ENCODE assay signal across 22 cellular contexts in genomic region chr7:90749262-90749661, GRCh38.
A peak's percentile ranks its signal among the peaks of the same experiment; 100 is the strongest.
DNase-seq lines count a peak whose midpoint lies in the region; ATAC-seq, FAIRE-seq and TF ChIP-seq lines count a peak whose summit lies in the region.
"Had no signal": no experiment of that assay in that cellular context is flagged by ENCODE, and none has a peak within 500 bp of the region (broad histone marks: within the 10 kb centered on the region; RNA-seq: fewer than 3 reads in every experiment).

No MANE protein-coding gene starts in this region.

- TF ChIP-seq CTCF in GM12878 (IDR thresholded peaks at IDR 0.05 in 2 of 3, conservative IDR thresholded peaks at IDR 0.05 in 1 of 3; ENCODE audit: control insufficient read depth in 2 of 3, extremely low read depth in 1 of 3, insufficient read depth in 1 of 3, low read depth in 3 of 3, low read length in 3 of 3) (no peak), Peyer's patch (IDR thresholded peaks at IDR 0.05) (no peak)

- no peak for TF ChIP-seq EP300 in GM12878 (IDR thresholded peaks at IDR 0.05; ENCODE audit: borderline replicate concordance in 1 of 2, control insufficient read depth in 1 of 2, low read depth in 2 of 2, low read length in 2 of 2)

- ATAC-seq in GM12878, result peak; percentile 22; the same call in 1 of the 3 replicates
- ATAC-seq: activated CD8-positive, alpha-beta T cell treated with anti-CD3 and anti-CD28 coated beads for 36 hours; body of pancreas; CD8-positive, alpha-beta T cell had no signal

- in situ Hi-C loops in GM12878 (cut with MboI), result no loop called here

- no peak overlapping the region for H3K4me2 ChIP-seq in GM12878 (ENCODE audit: control insufficient read depth, insufficient read depth)

- CTCF ChIA-PET in GM12878 (lab: Yijun Ruan, JAX), result interaction anchor here (0.8 to 7.1 kb wide), 12 partner anchors 9 to 294 kb away, joined by 3 to 183 read pairs (median 8); no protein-coding TSS in a partner anchor

- peaks cover 0 to 6% of the 10 kb centered on the region in 2 experiments; a peak in 2 of 4 replicates for H3K36me3 ChIP-seq in GM12878 (ENCODE audit: control insufficient read depth in 2 of 2, insufficient read depth in 2 of 2, low read length in 1 of 2)
- no peaks in the 10 kb centered on the region for H3K36me3 ChIP-seq in small intestine (ENCODE audit: control insufficient read depth in 2 of 2, insufficient read depth in 2 of 2, low read length in 2 of 2)
- no peaks in the 10 kb centered on the region for H3K36me3 ChIP-seq in Peyer's patch

- no peaks in the 10 kb centered on the region for H4K20me1 ChIP-seq in GM12878 (ENCODE audit: control insufficient read depth, insufficient read depth)

- no peak overlapping the region for H3K27ac ChIP-seq in GM12878 (ENCODE audit: control insufficient read depth, insufficient read depth)
- H3K27ac ChIP-seq in small intestine (ENCODE audit: low read depth in 1 of 2, low read length in 1 of 2), result peak overlapping the region in 1 of 2 donors; percentile 27
- H3K27ac ChIP-seq in Peyer's patch, result no peak overlapping the region
- H3K27ac ChIP-seq: 22Rv1, body of pancreas had no signal

- H3K4me3 ChIP-seq in GM12878 (no peak overlapping the region), small intestine (ENCODE audit: low read depth in 1 of 2, low read length in 2 of 2) (no peak overlapping the region), Peyer's patch (no peak overlapping the region)
- H3K4me3 ChIP-seq: body of pancreas had no signal

- H2AFZ ChIP-seq in GM12878 (ENCODE audit: control insufficient read depth, low read depth, low read length), result no peak overlapping the region

- intact Hi-C loops in GM12878 (cut with micrococcal nuclease; ENCODE audit: unreplicated experiment), result no loop called here
- intact Hi-C loops in cardiac septum (cut with DNase I), result no loop called here

- no TSS peak for BruUV-seq in GM12878 (replicated peaks; lab: Mats Ljungman, UMichigan)

- SMC1A ChIA-PET in GM12878 (lab: Charles Lee; ENCODE audit: uncharacterized antibody, unreplicated experiment), result interaction anchor here (0.7 to 6.8 kb wide), 11 partner anchors 11 to 294 kb away, joined by 3 to 73 read pairs (median 9); no protein-coding TSS in a partner anchor

- H3K9ac ChIP-seq in GM12878 (ENCODE audit: control insufficient read depth, insufficient read depth, low read length), result no peak overlapping the region

- DNase-seq in DMS153 (lab: John Stamatoyannopoulos, UW) (peak; percentile 34), DMS153 treated with DMSO at 0.1 percent for 48 hours (lab: John Stamatoyannopoulos, UW; ENCODE audit: unreplicated experiment) (no peak), NAMALWA (ENCODE audit: low spot score) (peak; percentile 33), GM12878 (ENCODE audit: low read depth, low spot score) (no peak), small intestine (peak; percentile 33), Peyer's patch (no peak), cardiac septum (ENCODE audit: low spot score) (no peak), NCI-H1092 treated with DMSO at 0.1 percent for 48 hours (lab: John Stamatoyannopoulos, UW) (no peak)
- DNase-seq: activated CD4-positive, CD25-positive, alpha-beta regulatory T cell; activated CD8-positive, alpha-beta T cell treated with anti-CD3 and anti-CD28 coated beads for 36 hours; activated gamma-delta T cell treated with Interleukin-2 at 50 U/mL for 16 hours; activated T-cell treated with anti-CD3 and anti-CD28 coated beads, Interleukin-2, amount 50 U/mL, for 1 hour; body of pancreas; CD8-positive, alpha-beta T cell; DND-41; NCI-H1436 treated with DMSO at 0.1 percent for 48 hours; NCI-H774; stimulated activated CD4-positive, alpha-beta T cell treated with anti-CD3 and anti-CD28 coated beads, Interleukin-2, amount 100 ng/mL, for 48 hours; stimulated activated naive CD4-positive, alpha-beta T cell treated with Interleukin-2 at 50 U/mL for 16 hours had no signal

- no peak for TF ChIP-seq POLR2A in GM12878 (IDR thresholded peaks at IDR 0.05; ENCODE audit: low read depth, low read length)
- TF ChIP-seq POLR2A in Peyer's patch (IDR thresholded peaks at IDR 0.05), result no peak

- no peak for FAIRE-seq in GM12878 (lab: Jason Lieb, UNC)
- FAIRE-seq in small intestine (lab: Jason Lieb, UNC), result no peak
- FAIRE-seq: colon, RCC 7860 had no signal

- H3K27me3 ChIP-seq in GM12878 (replicated peaks in 1 of 2; ENCODE audit: control insufficient read depth in 2 of 2, insufficient read depth in 2 of 2, low read length in 1 of 2), result no peaks in the 10 kb centered on the region
- H3K27me3 ChIP-seq in small intestine (ENCODE audit: control insufficient read depth in 2 of 2, insufficient read depth in 2 of 2, low read length in 2 of 2), result no peaks in the 10 kb centered on the region
- H3K27me3 ChIP-seq in Peyer's patch, result no peaks in the 10 kb centered on the region
- H3K27me3 ChIP-seq: body of pancreas had no signal

- RAD21 ChIA-PET in GM12878 (lab: Charles Lee; ENCODE audit: unreplicated experiment), result interaction anchor here (0.6 to 2.7 kb wide), 7 partner anchors 35 to 285 kb away, joined by 3 to 47 read pairs (median 4); no protein-coding TSS in a partner anchor

- POLR2A ChIA-PET in GM12878 (lab: Charles Lee), result interaction anchor here (0.6 kb wide), 1 partner anchor 34 kb away, joined by 4 read pairs; no protein-coding TSS in a partner anchor

- no peak for TF ChIP-seq RAD21 in GM12878 (IDR thresholded peaks at IDR 0.05; ENCODE audit: insufficient read depth, low read depth, low read length)

- no peaks in the 10 kb centered on the region for H3K79me2 ChIP-seq in GM12878 (ENCODE audit: control insufficient read depth, insufficient read depth, low read length)

- H3K9me3 ChIP-seq in GM12878 (replicated peaks; ENCODE audit: control insufficient read depth, insufficient read depth, low read length) (no peaks in the 10 kb centered on the region), small intestine (ENCODE audit: control insufficient read depth, low read depth) (no peaks in the 10 kb centered on the region), Peyer's patch (no peaks in the 10 kb centered on the region)
- H3K9me3 ChIP-seq: body of pancreas had no signal

- H3K4me1 ChIP-seq in GM12878 (ENCODE audit: control insufficient read depth, insufficient read depth, low read length) (no peaks in the 10 kb centered on the region), small intestine (ENCODE audit: control insufficient read depth in 2 of 2, insufficient read depth in 1 of 2, low read depth in 1 of 2, low read length in 1 of 2) (peaks cover 0 to 2% of the 10 kb centered on the region in 2 donors), Peyer's patch (no peaks in the 10 kb centered on the region)

TF ChIP-seq in GM12878, 131 proteins besides CTCF, POLR2A, EP300 and RAD21 (continues in another document):
- no peak for TF ChIP-seq PKNOX1 (IDR thresholded peaks at IDR 0.05)
- no peak for TF ChIP-seq BHLHE40 (IDR thresholded peaks at IDR 0.05; ENCODE audit: borderline replicate concordance in 1 of 2, low read depth in 2 of 2, low read length in 1 of 2)
- no peak for TF ChIP-seq RB1 (IDR thresholded peaks at IDR 0.05; ENCODE audit: borderline replicate concordance)
- no peak for TF ChIP-seq E2F4 (IDR thresholded peaks at IDR 0.05; ENCODE audit: low read depth, low read length)
- no peak for TF ChIP-seq JUND (IDR thresholded peaks at IDR 0.05; ENCODE audit: low read depth, low read length)
- TF ChIP-seq NBN (IDR thresholded peaks at IDR 0.05), result no peak
- no peak for TF ChIP-seq BCLAF1 (IDR thresholded peaks at IDR 0.05)

Comparison
In these comparisons a context has a peak if more than half of its experiments do, and no peak if none do; other contexts are left out.
1. DNase-seq: peak in DMS153 (single experiment), NAMALWA (single experiment) and small intestine (single experiment); none in DMS153 treated with DMSO at 0.1 percent for 48 hours (single experiment), GM12878 (single experiment), Peyer's patch (0 of 3), cardiac septum (single experiment) and NCI-H1092 treated with DMSO at 0.1 percent for 48 hours (single experiment).